Comparison of ENCODE assay signal across 10 cellular contexts in the genomic region with DNA sequence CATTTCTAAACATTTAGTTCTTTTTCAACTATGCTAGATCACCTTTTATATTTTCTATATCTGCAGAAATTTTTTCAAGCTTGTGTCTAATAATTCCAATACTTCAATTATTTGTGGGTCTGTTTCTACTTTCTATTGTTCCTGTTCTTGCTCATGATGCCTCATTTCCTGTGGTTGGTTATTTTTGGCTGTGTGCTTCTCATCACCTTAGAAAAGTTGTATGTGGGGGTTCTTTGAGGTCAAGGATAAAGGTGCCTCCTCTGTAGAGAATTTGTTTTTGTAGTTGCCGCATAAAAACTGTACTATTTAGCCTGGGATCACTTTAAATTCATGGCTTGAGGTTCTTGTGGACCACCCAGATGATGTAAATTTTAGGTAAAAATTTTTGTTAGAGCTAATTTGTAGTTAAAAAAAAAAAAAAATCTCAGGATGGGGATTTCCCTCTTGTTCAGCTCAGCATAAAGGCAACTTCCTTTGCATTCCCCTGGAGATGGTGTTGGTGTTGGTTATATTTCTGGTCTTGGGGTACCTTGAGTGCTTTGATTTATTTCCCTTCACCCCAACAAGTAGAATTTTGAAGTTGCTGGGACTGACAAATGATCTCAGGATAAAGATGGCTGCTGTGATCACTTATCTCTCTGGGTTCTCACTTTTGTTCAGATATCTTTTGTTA. TPM values are rescaled to one million over a fixed set of nuclear protein-coding genes. Genes with fewer than 3 reads are reported as not detected.
DNase-seq lines count a peak whose midpoint lies in the region; ATAC-seq and TF ChIP-seq lines count a peak whose summit lies in the region.
"Had no signal": no experiment of that assay in that cellular context is flagged by ENCODE, and none has a peak within 500 bp of the region (broad histone marks: within the 10 kb centered on the region; RNA-seq: fewer than 3 reads in every experiment).

No MANE protein-coding gene starts in this region.

- peak overlapping the region; percentile 27 for H3K27ac Mint-ChIP-seq in T-helper 1 cell treated with Interleukin-12 subunit alpha and Interleukin-12 subunit beta and Interleukin-4 antibody, amounts not matched to agents 30 μg/mL and 1 μg/mL, for 36 hours
- H3K27ac Mint-ChIP-seq in WTC11: no peak overlapping the region

- peaks cover 22% of the 10 kb centered on the region for H3K9me3 Mint-ChIP-seq in T-helper 1 cell treated with Interleukin-12 subunit alpha and Interleukin-12 subunit beta and Interleukin-4 antibody, amounts not matched to agents 30 μg/mL and 1 μg/mL, for 36 hours
- H3K9me3 Mint-ChIP-seq in WTC11: peaks cover 14% of the 10 kb centered on the region

- POLR2A ChIA-PET in WTC11 (lab: Charles Lee): interaction anchor here (0.9 kb wide), 1 partner anchor 10 kb away, joined by 3 read pairs; no protein-coding TSS in a partner anchor

- H3K27me3 Mint-ChIP-seq in T-helper 1 cell treated with Interleukin-12 subunit alpha and Interleukin-12 subunit beta and Interleukin-4 antibody, amounts not matched to agents 30 μg/mL and 1 μg/mL, for 36 hours (ENCODE audit: low read depth): peaks cover 11% of the 10 kb centered on the region
- no peaks in the 10 kb centered on the region for H3K27me3 Mint-ChIP-seq in WTC11 (ENCODE audit: low read depth)

- no peak overlapping the region for H3K4me3 Mint-ChIP-seq in T-helper 1 cell treated with Interleukin-12 subunit alpha and Interleukin-12 subunit beta and Interleukin-4 antibody, amounts not matched to agents 30 μg/mL and 1 μg/mL, for 36 hours
- H3K4me3 Mint-ChIP-seq in WTC11: no peak overlapping the region

- H3K36me3 Mint-ChIP-seq in T-helper 1 cell treated with Interleukin-12 subunit alpha and Interleukin-12 subunit beta and Interleukin-4 antibody, amounts not matched to agents 30 μg/mL and 1 μg/mL, for 36 hours (ENCODE audit: low read depth): peaks cover 4% of the 10 kb centered on the region
- no peaks in the 10 kb centered on the region for H3K36me3 Mint-ChIP-seq in WTC11

- DNase-seq in iris pigment epithelial cell (ENCODE audit: low read depth) (peak; percentile 37), WTC11 (ENCODE audit: low spot score) (no peak)
- DNase-seq: NCI-H748 treated with DMSO at 0.1 percent for 48 hours, T-helper 9 cell had no signal

- no peak for TF ChIP-seq CTCF in WTC11 (IDR thresholded peaks at IDR 0.05)

- ATAC-seq in GM18502 (IDR thresholded peaks at IDR 0.05; ENCODE audit: poor library complexity, unreplicated experiment): peak; percentile 53
- ATAC-seq in HG02759 (IDR thresholded peaks at IDR 0.05; ENCODE audit: unreplicated experiment): peak; percentile 55
- no peak for ATAC-seq in WTC11
- ATAC-seq in HG02588 (IDR thresholded peaks at IDR 0.05; ENCODE audit: unreplicated experiment): no peak
- ATAC-seq in GM21515 (IDR thresholded peaks at IDR 0.05; ENCODE audit: unreplicated experiment): no peak
- ATAC-seq: K562 had no signal

- peaks cover 12% of the 10 kb centered on the region for H3K4me1 Mint-ChIP-seq in T-helper 1 cell treated with Interleukin-12 subunit alpha and Interleukin-12 subunit beta and Interleukin-4 antibody, amounts not matched to agents 30 μg/mL and 1 μg/mL, for 36 hours (ENCODE audit: low read depth)
- peaks cover 4% of the 10 kb centered on the region; the same call in 1 of the 2 replicates for H3K4me1 Mint-ChIP-seq in WTC11

- CTCF ChIA-PET in WTC11 (lab: Charles Lee): no interaction called here

TF ChIP-seq in WTC11, 78 proteins besides CTCF, POLR2A, EP300 and RAD21:
- TF ChIP-seq ESRRA (CRISPR knock-in tag; IDR thresholded peaks at IDR 0.05; ENCODE audit: borderline replicate concordance): no peak
- no peak for TF ChIP-seq SMAD4 (CRISPR knock-in tag; IDR thresholded peaks at IDR 0.05)
- TF ChIP-seq, protein P1, sequence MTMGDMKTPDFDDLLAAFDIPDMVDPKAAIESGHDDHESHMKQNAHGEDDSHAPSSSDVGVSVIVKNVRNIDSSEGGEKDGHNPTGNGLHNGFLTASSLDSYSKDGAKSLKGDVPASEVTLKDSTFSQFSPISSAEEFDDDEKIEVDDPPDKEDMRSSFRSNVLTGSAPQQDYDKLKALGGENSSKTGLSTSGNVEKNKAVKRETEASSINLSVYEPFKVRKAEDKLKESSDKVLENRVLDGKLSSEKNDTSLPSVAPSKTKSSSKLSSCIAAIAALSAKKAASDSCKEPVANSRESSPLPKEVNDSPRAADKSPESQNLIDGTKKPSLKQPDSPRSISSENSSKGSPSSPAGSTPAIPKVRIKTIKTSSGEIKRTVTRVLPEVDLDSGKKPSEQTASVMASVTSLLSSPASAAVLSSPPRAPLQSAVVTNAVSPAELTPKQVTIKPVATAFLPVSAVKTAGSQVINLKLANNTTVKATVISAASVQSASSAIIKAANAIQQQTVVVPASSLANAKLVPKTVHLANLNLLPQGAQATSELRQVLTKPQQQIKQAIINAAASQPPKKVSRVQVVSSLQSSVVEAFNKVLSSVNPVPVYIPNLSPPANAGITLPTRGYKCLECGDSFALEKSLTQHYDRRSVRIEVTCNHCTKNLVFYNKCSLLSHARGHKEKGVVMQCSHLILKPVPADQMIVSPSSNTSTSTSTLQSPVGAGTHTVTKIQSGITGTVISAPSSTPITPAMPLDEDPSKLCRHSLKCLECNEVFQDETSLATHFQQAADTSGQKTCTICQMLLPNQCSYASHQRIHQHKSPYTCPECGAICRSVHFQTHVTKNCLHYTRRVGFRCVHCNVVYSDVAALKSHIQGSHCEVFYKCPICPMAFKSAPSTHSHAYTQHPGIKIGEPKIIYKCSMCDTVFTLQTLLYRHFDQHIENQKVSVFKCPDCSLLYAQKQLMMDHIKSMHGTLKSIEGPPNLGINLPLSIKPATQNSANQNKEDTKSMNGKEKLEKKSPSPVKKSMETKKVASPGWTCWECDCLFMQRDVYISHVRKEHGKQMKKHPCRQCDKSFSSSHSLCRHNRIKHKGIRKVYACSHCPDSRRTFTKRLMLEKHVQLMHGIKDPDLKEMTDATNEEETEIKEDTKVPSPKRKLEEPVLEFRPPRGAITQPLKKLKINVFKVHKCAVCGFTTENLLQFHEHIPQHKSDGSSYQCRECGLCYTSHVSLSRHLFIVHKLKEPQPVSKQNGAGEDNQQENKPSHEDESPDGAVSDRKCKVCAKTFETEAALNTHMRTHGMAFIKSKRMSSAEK (CRISPR knock-in tag; IDR thresholded peaks at IDR 0.05; ENCODE audit: borderline replicate concordance): no peak
- no peak for TF ChIP-seq RORB (CRISPR knock-in tag; IDR thresholded peaks at IDR 0.05)
- no peak for TF ChIP-seq GABPB1 (CRISPR knock-in tag; IDR thresholded peaks at IDR 0.05)
- TF ChIP-seq, protein P2, sequence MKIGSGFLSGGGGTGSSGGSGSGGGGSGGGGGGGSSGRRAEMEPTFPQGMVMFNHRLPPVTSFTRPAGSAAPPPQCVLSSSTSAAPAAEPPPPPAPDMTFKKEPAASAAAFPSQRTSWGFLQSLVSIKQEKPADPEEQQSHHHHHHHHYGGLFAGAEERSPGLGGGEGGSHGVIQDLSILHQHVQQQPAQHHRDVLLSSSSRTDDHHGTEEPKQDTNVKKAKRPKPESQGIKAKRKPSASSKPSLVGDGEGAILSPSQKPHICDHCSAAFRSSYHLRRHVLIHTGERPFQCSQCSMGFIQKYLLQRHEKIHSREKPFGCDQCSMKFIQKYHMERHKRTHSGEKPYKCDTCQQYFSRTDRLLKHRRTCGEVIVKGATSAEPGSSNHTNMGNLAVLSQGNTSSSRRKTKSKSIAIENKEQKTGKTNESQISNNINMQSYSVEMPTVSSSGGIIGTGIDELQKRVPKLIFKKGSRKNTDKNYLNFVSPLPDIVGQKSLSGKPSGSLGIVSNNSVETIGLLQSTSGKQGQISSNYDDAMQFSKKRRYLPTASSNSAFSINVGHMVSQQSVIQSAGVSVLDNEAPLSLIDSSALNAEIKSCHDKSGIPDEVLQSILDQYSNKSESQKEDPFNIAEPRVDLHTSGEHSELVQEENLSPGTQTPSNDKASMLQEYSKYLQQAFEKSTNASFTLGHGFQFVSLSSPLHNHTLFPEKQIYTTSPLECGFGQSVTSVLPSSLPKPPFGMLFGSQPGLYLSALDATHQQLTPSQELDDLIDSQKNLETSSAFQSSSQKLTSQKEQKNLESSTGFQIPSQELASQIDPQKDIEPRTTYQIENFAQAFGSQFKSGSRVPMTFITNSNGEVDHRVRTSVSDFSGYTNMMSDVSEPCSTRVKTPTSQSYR (CRISPR knock-in tag; IDR thresholded peaks at IDR 0.05): no peak
- TF ChIP-seq, protein P3, sequence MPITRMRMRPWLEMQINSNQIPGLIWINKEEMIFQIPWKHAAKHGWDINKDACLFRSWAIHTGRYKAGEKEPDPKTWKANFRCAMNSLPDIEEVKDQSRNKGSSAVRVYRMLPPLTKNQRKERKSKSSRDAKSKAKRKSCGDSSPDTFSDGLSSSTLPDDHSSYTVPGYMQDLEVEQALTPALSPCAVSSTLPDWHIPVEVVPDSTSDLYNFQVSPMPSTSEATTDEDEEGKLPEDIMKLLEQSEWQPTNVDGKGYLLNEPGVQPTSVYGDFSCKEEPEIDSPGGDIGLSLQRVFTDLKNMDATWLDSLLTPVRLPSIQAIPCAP (CRISPR knock-in tag; IDR thresholded peaks at IDR 0.05): no peak
- TF ChIP-seq, protein P4, sequence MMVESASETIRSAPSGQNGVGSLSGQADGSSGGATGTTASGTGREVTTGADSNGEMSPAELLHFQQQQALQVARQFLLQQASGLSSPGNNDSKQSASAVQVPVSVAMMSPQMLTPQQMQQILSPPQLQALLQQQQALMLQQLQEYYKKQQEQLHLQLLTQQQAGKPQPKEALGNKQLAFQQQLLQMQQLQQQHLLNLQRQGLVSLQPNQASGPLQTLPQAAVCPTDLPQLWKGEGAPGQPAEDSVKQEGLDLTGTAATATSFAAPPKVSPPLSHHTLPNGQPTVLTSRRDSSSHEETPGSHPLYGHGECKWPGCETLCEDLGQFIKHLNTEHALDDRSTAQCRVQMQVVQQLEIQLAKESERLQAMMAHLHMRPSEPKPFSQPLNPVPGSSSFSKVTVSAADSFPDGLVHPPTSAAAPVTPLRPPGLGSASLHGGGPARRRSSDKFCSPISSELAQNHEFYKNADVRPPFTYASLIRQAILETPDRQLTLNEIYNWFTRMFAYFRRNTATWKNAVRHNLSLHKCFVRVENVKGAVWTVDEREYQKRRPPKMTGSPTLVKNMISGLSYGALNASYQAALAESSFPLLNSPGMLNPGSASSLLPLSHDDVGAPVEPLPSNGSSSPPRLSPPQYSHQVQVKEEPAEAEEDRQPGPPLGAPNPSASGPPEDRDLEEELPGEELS (CRISPR knock-in tag; IDR thresholded peaks at IDR 0.05): no peak

RNA-seq across cellular contexts. Expression of a gene that starts 27.0 kb away (rescaled TPM):
- 11.9 to 19.0 TPM (median 17.0 TPM) in 3 replicates for total RNA-seq in WTC11 (2021)

Comparison
In these comparisons a context has a peak if more than half of its experiments do, and no peak if none do; other contexts are left out.
1. ATAC-seq: peak in GM18502 (single experiment) and HG02759 (single experiment); none in WTC11 (single experiment), HG02588 (single experiment) and GM21515 (single experiment).